In genomic region chr6:163667372-163668060, GRCh38 we compare ENCODE assay signal across 9 cellular contexts.
DNase-seq lines count a peak whose midpoint lies in the region; ATAC-seq, FAIRE-seq and TF ChIP-seq lines count a peak whose summit lies in the region.
"Had no signal": no experiment of that assay in that cellular context is flagged by ENCODE, and none has a peak within 500 bp of the region (broad histone marks: within the 10 kb centered on the region; RNA-seq: fewer than 3 reads in every experiment).

No MANE protein-coding gene starts in this region.

- peak; percentile 89 for DNase-seq in NOMO-1 treated with dmso at 0.1 percent for 144 hours (lab: John Stamatoyannopoulos, UW; ENCODE audit: unreplicated experiment)
- DNase-seq in heart left ventricle, result peak in 4 of 5 donors; percentile 45 to 61 (median 52)
- DNase-seq in tibial nerve (ENCODE audit: low spot score in 2 of 2), result peak in 1 of 2 donors; percentile 83
- DNase-seq in NCI-H526 (lab: John Stamatoyannopoulos, UW), result no peak
- no peak for DNase-seq in activated CD4-positive, CD25-positive, alpha-beta regulatory T cell (lab: John Stamatoyannopoulos, UW)
- no peak for DNase-seq in RCC 7860 (ENCODE audit: low spot score)

- TF ChIP-seq POLR2A in heart left ventricle (IDR thresholded peaks at IDR 0.05) (no peak), tibial nerve (IDR thresholded peaks at IDR 0.05) (no peak)

- ATAC-seq in GM18867 (IDR thresholded peaks at IDR 0.05; ENCODE audit: unreplicated experiment), result peak; percentile 97
- peak; percentile 98 for ATAC-seq in HG02870 (IDR thresholded peaks at IDR 0.05; ENCODE audit: unreplicated experiment)
- ATAC-seq in heart left ventricle, result peak; percentile 55 to 84 (median 78)

- H3K9me3 ChIP-seq in heart left ventricle, result no peaks in the 10 kb centered on the region
- no peaks in the 10 kb centered on the region for H3K9me3 ChIP-seq in tibial nerve
- H3K9me3 ChIP-seq: thyroid gland had no signal

- no peak for FAIRE-seq in RCC 7860 (lab: Jason Lieb, UNC)

- H3K4me3 ChIP-seq in heart left ventricle, result no peak overlapping the region
- H3K4me3 ChIP-seq in tibial nerve, result no peak overlapping the region
- H3K4me3 ChIP-seq: thyroid gland had no signal

- WGBS in heart left ventricle, 4 donors, result 58 to 68% (median 64%) methylated on average over 13 of the region's 13 CpGs
- WGBS in tibial nerve, 2 donors, result 61 to 70% methylated on average over 13 of the region's 13 CpGs

- intact Hi-C loops in heart left ventricle (cut with DNase I), result no loop called here

- H3K27ac ChIP-seq in heart left ventricle (peak overlapping the region in 2 of 12 donors; percentile 9 to 56), tibial nerve (peak overlapping the region in 2 of 4 donors; percentile 20 to 39)
- H3K27ac ChIP-seq: thyroid gland had no signal

- H3K4me1 ChIP-seq in heart left ventricle, result peaks cover 0 to 21% (median 6%) of the 10 kb centered on the region in 12 donors
- peaks cover 0 to 15% (median 0%) of the 10 kb centered on the region in 4 donors for H3K4me1 ChIP-seq in tibial nerve

- peak; percentile 63 to 81 for TF ChIP-seq EP300 in tibial nerve (IDR thresholded peaks at IDR 0.05)

- H3K27me3 ChIP-seq in heart left ventricle (no peaks in the 10 kb centered on the region), tibial nerve (no peaks in the 10 kb centered on the region)
- H3K27me3 ChIP-seq: thyroid gland had no signal

- H3K36me3 ChIP-seq in heart left ventricle, result no peaks in the 10 kb centered on the region
- no peaks in the 10 kb centered on the region for H3K36me3 ChIP-seq in tibial nerve
- H3K36me3 ChIP-seq: thyroid gland had no signal

- TF ChIP-seq CTCF in heart left ventricle (IDR thresholded peaks at IDR 0.05) (no peak), tibial nerve (IDR thresholded peaks at IDR 0.05) (no peak)

Comparison
In these comparisons a context has a peak if more than half of its experiments do, and no peak if none do; other contexts are left out.
1. DNase-seq: peak in NOMO-1 treated with dmso at 0.1 percent for 144 hours (single experiment) and heart left ventricle (4 of 5); none in NCI-H526 (0 of 2), activated CD4-positive, CD25-positive, alpha-beta regulatory T cell (0 of 4) and RCC 7860 (single experiment).
2. Peak in every context shown above with its lines, with median percentiles within 50 percentile points of each other: ATAC-seq.